ENCODE assay signal across 1 cellular context in the genomic region with DNA sequence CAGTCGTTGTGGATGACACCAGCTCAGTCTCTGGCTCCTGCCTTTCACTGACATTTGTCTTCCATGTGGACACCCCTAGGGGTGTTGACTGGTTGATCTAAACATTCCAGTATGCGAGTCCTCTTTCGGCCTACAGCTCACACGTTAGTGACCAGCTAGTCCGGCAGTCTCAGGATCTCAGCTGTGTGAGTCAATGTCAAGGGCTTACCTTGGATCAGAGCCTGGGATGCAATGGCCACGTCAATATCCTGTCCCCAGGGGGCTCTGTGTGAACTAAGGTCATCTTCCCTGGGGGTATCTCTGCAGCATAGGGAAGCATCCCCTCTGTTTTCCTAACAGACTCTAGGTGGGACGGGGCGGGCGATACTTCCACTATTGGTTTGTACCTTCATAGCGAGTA.
TF ChIP-seq lines count a peak whose summit lies in the region.

No MANE protein-coding gene starts in this region.

TF ChIP-seq in IMR-90, 13 proteins besides CTCF, POLR2A, EP300 and RAD21 (continued from another document):
- TF ChIP-seq BHLHE40 (IDR thresholded peaks at IDR 0.05; ENCODE audit: low read depth, low read length): no peak
- no peak for TF ChIP-seq MAFK (IDR thresholded peaks at IDR 0.05; ENCODE audit: low read depth, low read length)
- TF ChIP-seq, protein P1, sequence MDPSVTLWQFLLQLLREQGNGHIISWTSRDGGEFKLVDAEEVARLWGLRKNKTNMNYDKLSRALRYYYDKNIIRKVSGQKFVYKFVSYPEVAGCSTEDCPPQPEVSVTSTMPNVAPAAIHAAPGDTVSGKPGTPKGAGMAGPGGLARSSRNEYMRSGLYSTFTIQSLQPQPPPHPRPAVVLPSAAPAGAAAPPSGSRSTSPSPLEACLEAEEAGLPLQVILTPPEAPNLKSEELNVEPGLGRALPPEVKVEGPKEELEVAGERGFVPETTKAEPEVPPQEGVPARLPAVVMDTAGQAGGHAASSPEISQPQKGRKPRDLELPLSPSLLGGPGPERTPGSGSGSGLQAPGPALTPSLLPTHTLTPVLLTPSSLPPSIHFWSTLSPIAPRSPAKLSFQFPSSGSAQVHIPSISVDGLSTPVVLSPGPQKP (IDR thresholded peaks at IDR 0.05; ENCODE audit: borderline replicate concordance, low read depth, low read length): no peak
- TF ChIP-seq MXI1 (IDR thresholded peaks at IDR 0.05; ENCODE audit: borderline replicate concordance, low read depth, low read length): 0 out of 2 replicates have a peak, but pooled peaks have one; percentile 12
- TF ChIP-seq RFX5 (IDR thresholded peaks at IDR 0.05; ENCODE audit: low read depth, low read length): no peak
- TF ChIP-seq SMC3 (IDR thresholded peaks at IDR 0.05; ENCODE audit: low read depth, low read length): peak; percentile 23; the same call in 1 of the 2 replicates
- no peak for TF ChIP-seq NFE2L2 (IDR thresholded peaks at IDR 0.05; ENCODE audit: low read depth, low read length)
- no peak for TF ChIP-seq FOS (IDR thresholded peaks at IDR 0.05; ENCODE audit: low read depth, low read length)
- 0 out of 2 replicates have a peak, but pooled peaks have one; percentile 19 for TF ChIP-seq CEBPB (IDR thresholded peaks at IDR 0.05; ENCODE audit: low read depth, low read length)
- TF ChIP-seq MAZ (IDR thresholded peaks at IDR 0.05; ENCODE audit: borderline replicate concordance, low read depth, low read length): no peak
- TF ChIP-seq, protein P2, sequence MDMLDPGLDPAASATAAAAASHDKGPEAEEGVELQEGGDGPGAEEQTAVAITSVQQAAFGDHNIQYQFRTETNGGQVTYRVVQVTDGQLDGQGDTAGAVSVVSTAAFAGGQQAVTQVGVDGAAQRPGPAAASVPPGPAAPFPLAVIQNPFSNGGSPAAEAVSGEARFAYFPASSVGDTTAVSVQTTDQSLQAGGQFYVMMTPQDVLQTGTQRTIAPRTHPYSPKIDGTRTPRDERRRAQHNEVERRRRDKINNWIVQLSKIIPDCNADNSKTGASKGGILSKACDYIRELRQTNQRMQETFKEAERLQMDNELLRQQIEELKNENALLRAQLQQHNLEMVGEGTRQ (IDR thresholded peaks at IDR 0.05; ENCODE audit: low read depth, low read length): no peak
